In genomic region chr13:75489502-75490263, GRCh38 we compare ENCODE assay signal across 8 cellular contexts. TPM values are rescaled to one million over a fixed set of nuclear protein-coding genes. Genes with fewer than 3 reads are reported as not detected.
A peak's percentile ranks its signal among the peaks of the same experiment; 100 is the strongest.
DNase-seq lines count a peak whose midpoint lies in the region; ATAC-seq, FAIRE-seq and TF ChIP-seq lines count a peak whose summit lies in the region.

No MANE protein-coding gene starts in this region.

- no peaks in the 10 kb centered on the region for H3K4me1 Mint-ChIP-seq in CD8-positive, alpha-beta T cell (ENCODE audit: low read depth)

- intact Hi-C loops in CD8-positive, alpha-beta T cell (cut with DNase I, micrococcal nuclease), result no loop called here
- intact Hi-C loops in cardiac septum (cut with DNase I), result loop anchor here (10.0 kb wide), 1 partner anchor 185 kb away; no protein-coding TSS in a partner anchor

- no peaks in the 10 kb centered on the region for H3K36me3 ChIP-seq in CD8-positive, alpha-beta T cell (ENCODE audit: insufficient read depth, low read length)
- H3K36me3 ChIP-seq in small intestine (ENCODE audit: control insufficient read depth in 2 of 2, insufficient read depth in 2 of 2, low read length in 2 of 2), result no peaks in the 10 kb centered on the region

- POLR2A ChIA-PET in CD8-positive, alpha-beta T cell (lab: Charles Lee), result no interaction called here

- CTCF ChIA-PET in CD8-positive, alpha-beta T cell (lab: Charles Lee), result no interaction called here

- H3K27me3 Mint-ChIP-seq in CD8-positive, alpha-beta T cell (ENCODE audit: low read depth), result peaks cover 23% of the 10 kb centered on the region

- H3K36me3 Mint-ChIP-seq in CD8-positive, alpha-beta T cell, result no peaks in the 10 kb centered on the region

- TF ChIP-seq CTCF in CD8-positive, alpha-beta T cell (IDR thresholded peaks at IDR 0.05), result no peak
- TF ChIP-seq CTCF in coronary artery (IDR thresholded peaks at IDR 0.05), result no peak

- no peak for FAIRE-seq in small intestine (lab: Jason Lieb, UNC)

- H3K4me3 ChIP-seq in CD8-positive, alpha-beta T cell (ENCODE audit: low read depth, low read length), result no peak overlapping the region
- H3K4me3 ChIP-seq in small intestine (ENCODE audit: low read depth in 1 of 2, low read length in 2 of 2) (peak overlapping the region in 1 of 2 donors; percentile 10), coronary artery (no peak overlapping the region)

- 6 to 42% (median 9%) methylated on average over 10 of the region's 10 CpGs for WGBS in small intestine, 3 donors

- H3K9me3 Mint-ChIP-seq in CD8-positive, alpha-beta T cell, result no peaks in the 10 kb centered on the region

- no peak overlapping the region for H3K27ac ChIP-seq in CD8-positive, alpha-beta T cell (ENCODE audit: low read depth, low read length)
- H3K27ac ChIP-seq in small intestine (ENCODE audit: low read depth in 1 of 2, low read length in 1 of 2) (no peak overlapping the region), coronary artery (no peak overlapping the region)

- H3K27ac Mint-ChIP-seq in CD8-positive, alpha-beta T cell, result no peak overlapping the region

- ATAC-seq in CD8-positive, alpha-beta T cell, result peak; percentile 29
- ATAC-seq in GM19397 (IDR thresholded peaks at IDR 0.05; ENCODE audit: unreplicated experiment) (peak; percentile 81), HG03196 (IDR thresholded peaks at IDR 0.05; ENCODE audit: unreplicated experiment) (peak; percentile 78)

- no peak overlapping the region for H3K4me3 Mint-ChIP-seq in CD8-positive, alpha-beta T cell

- no peak for DNase-seq in CD8-positive, alpha-beta T cell
- DNase-seq in astrocyte of the hippocampus (ENCODE audit: low read depth, low spot score), result peak; percentile 76
- DNase-seq in small intestine, result peak; percentile 57
- DNase-seq in cardiac septum (ENCODE audit: low spot score), result no peak
- no peak for DNase-seq in NCI-H1436 (lab: John Stamatoyannopoulos, UW)
- DNase-seq in coronary artery (ENCODE audit: low spot score), result no peak

- no peaks in the 10 kb centered on the region for H3K9me3 ChIP-seq in CD8-positive, alpha-beta T cell (ENCODE audit: low read length)
- H3K9me3 ChIP-seq in small intestine (ENCODE audit: control insufficient read depth, low read depth), result no peaks in the 10 kb centered on the region

- no peaks in the 10 kb centered on the region for H3K4me1 ChIP-seq in CD8-positive, alpha-beta T cell (ENCODE audit: insufficient read depth, low read length)
- no peaks in the 10 kb centered on the region for H3K4me1 ChIP-seq in small intestine (ENCODE audit: control insufficient read depth in 2 of 2, insufficient read depth in 1 of 2, low read depth in 1 of 2, low read length in 1 of 2)

- no peaks in the 10 kb centered on the region for H3K27me3 ChIP-seq in CD8-positive, alpha-beta T cell (ENCODE audit: insufficient read depth, low read length)
- peaks cover 0 to 3% of the 10 kb centered on the region in 2 donors for H3K27me3 ChIP-seq in small intestine (ENCODE audit: control insufficient read depth in 2 of 2, insufficient read depth in 2 of 2, low read length in 2 of 2)

RNA-seq across cellular contexts. Expression of gene TBC1D4, which starts 7.7 kb away (rescaled TPM):
- 10 to 100 TPM; 20.2 to 23.1 TPM for total RNA-seq in CD8-positive, alpha-beta T cell
- 1 to 10 TPM; 2.4 to 8.1 (median 4.0) TPM for polyA plus RNA-seq in small intestine
- 84.9 TPM for total RNA-seq in cardiac septum

RNA-seq across cellular contexts. Expression of gene COMMD6, which starts 48.0 kb away (rescaled TPM):
- 100 to 1,000 TPM; 191 to 204 TPM for total RNA-seq in CD8-positive, alpha-beta T cell
- polyA plus RNA-seq in small intestine, result 100 to 1,000 TPM in 2 of 3 donors, 10 to 100 TPM in 1; 99.7 to 180 (median 137) TPM
- 127 TPM for total RNA-seq in cardiac septum

RNA-seq across cellular contexts. Expression of gene UCHL3, which starts 59.9 kb away (rescaled TPM):
- 10 to 100 TPM; 17.7 to 17.9 TPM for total RNA-seq in CD8-positive, alpha-beta T cell
- polyA plus RNA-seq in small intestine, result 10 to 100 TPM; 34.9 to 63.2 (median 48.8) TPM
- 22.9 TPM for total RNA-seq in cardiac septum

Comparison
In these comparisons a context has a peak if more than half of its experiments do, and no peak if none do; other contexts are left out.
1. ATAC-seq: peak in every context shown above with its lines; median percentile 81 in GM19397; 78 in HG03196; 29 in CD8-positive, alpha-beta T cell.
2. DNase-seq: peak in astrocyte of the hippocampus (single experiment) and small intestine (single experiment); none in CD8-positive, alpha-beta T cell (0 of 7), cardiac septum (single experiment), NCI-H1436 (single experiment) and coronary artery (single experiment).